In genomic region chr6:24855389-24856245, GRCh38 we compare ENCODE assay signal across 9 cellular contexts. TPM values are rescaled to one million over a fixed set of nuclear protein-coding genes. Genes with fewer than 3 reads are reported as not detected.
A peak's percentile ranks its signal among the peaks of the same experiment; 100 is the strongest.
DNase-seq lines count a peak whose midpoint lies in the region; ATAC-seq and TF ChIP-seq lines count a peak whose summit lies in the region.
"Had no signal": no experiment of that assay in that cellular context is flagged by ENCODE, and none has a peak within 500 bp of the region (broad histone marks: within the 10 kb centered on the region; RNA-seq: fewer than 3 reads in every experiment).

No MANE protein-coding gene starts in this region.

- H3K36me3 ChIP-seq in RWPE2 (ENCODE audit: low read depth), result no peaks in the 10 kb centered on the region
- H3K36me3 ChIP-seq in tibial artery, result no peaks in the 10 kb centered on the region

- H3K27me3 ChIP-seq in RWPE2 (ENCODE audit: insufficient read depth, poor library complexity, severe bottlenecking) (no peaks in the 10 kb centered on the region), tibial artery (no peaks in the 10 kb centered on the region)

- peak; percentile 58 for ATAC-seq in RWPE2 (ENCODE audit: low read depth)

- TF ChIP-seq CTCF in LNCaP clone FGC (IDR thresholded peaks at IDR 0.05; ENCODE audit: control insufficient read depth, extremely low read depth, insufficient read depth) (peak; percentile 94), RWPE2 (IDR thresholded peaks at IDR 0.05; ENCODE audit: poor library complexity, severe bottlenecking) (peak; percentile 91), tibial artery (IDR thresholded peaks at IDR 0.05) (peak; percentile 81 to 90)

- H3K4me1 ChIP-seq in RWPE2 (ENCODE audit: insufficient read depth, poor library complexity, severe bottlenecking), result peaks cover 30% of the 10 kb centered on the region
- H3K4me1 ChIP-seq in tibial artery, result peaks cover 0 to 7% (median 5%) of the 10 kb centered on the region in 4 donors

- H3K27ac ChIP-seq in RWPE2 (ENCODE audit: poor library complexity, severe bottlenecking), result no peak overlapping the region
- peak overlapping the region; percentile 33 to 55 for H3K27ac ChIP-seq in tibial artery

- intact Hi-C loops in tibial artery (cut with DNase I; ENCODE audit: low total_unique reads), result loop anchor here (2.0 kb wide), 1 partner anchor 215 kb away; no protein-coding TSS in a partner anchor

- no peak overlapping the region for H3K4me3 ChIP-seq in LNCaP clone FGC (ENCODE audit: low read depth, low read length)
- no peak overlapping the region for H3K4me3 ChIP-seq in RWPE2 (ENCODE audit: severe bottlenecking)
- peak overlapping the region in 1 of 2 donors; percentile 34 for H3K4me3 ChIP-seq in tibial artery

- DNase-seq in NK-92 treated with Interleukin-12 subunit alpha and Interleukin-12 subunit beta, amount 100 ng/mL, for 24 hours (lab: John Stamatoyannopoulos, UW), result peak; percentile 40
- DNase-seq in NK-92 (lab: John Stamatoyannopoulos, UW; ENCODE audit: unreplicated experiment), result no peak
- DNase-seq in LNCaP clone FGC (ENCODE audit: low read depth), result peak; percentile 50
- no peak for DNase-seq in RWPE2 (ENCODE audit: low spot score)
- peak; percentile 85 for DNase-seq in activated effector memory CD4-positive, alpha-beta T cell treated with anti-CD3 and anti-CD28 coated beads, Interleukin-2, amount 50 U/mL, for 16 hours
- DNase-seq in foreskin melanocyte, result peak; percentile 52
- peak; percentile 22 for DNase-seq in occipital lobe (lab: John Stamatoyannopoulos, UW)
- peak in 1 of 2 donors; percentile 53 for DNase-seq in tibial artery

- no peaks in the 10 kb centered on the region for H3K9me3 ChIP-seq in RWPE2 (ENCODE audit: severe bottlenecking)
- H3K9me3 ChIP-seq in tibial artery, result no peaks in the 10 kb centered on the region

RNA-seq across cellular contexts. Expression of gene ARMH2, which starts 56.9 kb away (rescaled TPM):
- total RNA-seq in occipital lobe, result not detected
- total RNA-seq: temporal lobe had no signal

Comparison
In these comparisons a context has a peak if more than half of its experiments do, and no peak if none do; other contexts are left out.
1. DNase-seq: peak in NK-92 treated with Interleukin-12 subunit alpha and Interleukin-12 subunit beta, amount 100 ng/mL, for 24 hours (single experiment), LNCaP clone FGC (single experiment), activated effector memory CD4-positive, alpha-beta T cell treated with anti-CD3 and anti-CD28 coated beads, Interleukin-2, amount 50 U/mL, for 16 hours (single experiment), foreskin melanocyte (single experiment) and occipital lobe (single experiment); none in NK-92 (single experiment) and RWPE2 (single experiment).
2. Peak in every context shown above with its lines, with median percentiles within 50 percentile points of each other: CTCF ChIP-seq.